In the genomic region with DNA sequence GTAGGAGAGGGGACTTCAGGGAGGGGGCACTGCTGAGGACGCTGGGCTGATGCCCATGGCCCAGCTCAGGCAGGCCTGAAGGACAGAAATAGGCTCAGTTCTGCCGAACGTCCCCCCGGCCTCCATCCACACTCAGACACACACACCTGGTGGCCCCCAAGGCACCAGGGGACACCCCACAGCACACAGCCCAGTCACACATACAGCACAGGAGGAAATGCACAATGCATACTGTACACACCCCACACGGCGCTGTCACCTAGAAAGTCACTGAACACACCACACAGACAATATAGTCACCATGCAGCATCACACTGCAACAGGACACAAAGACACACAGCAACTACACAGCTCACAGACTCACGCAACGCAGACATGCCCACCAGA, we compare ENCODE assay signal across 8 cellular contexts. TPM values are rescaled to one million over a fixed set of nuclear protein-coding genes. Genes with fewer than 3 reads are reported as not detected.
DNase-seq lines count a peak whose midpoint lies in the region; ATAC-seq and TF ChIP-seq lines count a peak whose summit lies in the region.
"Had no signal": no experiment of that assay in that cellular context is flagged by ENCODE, and none has a peak within 500 bp of the region (broad histone marks: within the 10 kb centered on the region; RNA-seq: fewer than 3 reads in every experiment).

No MANE protein-coding gene starts in this region.

- peak overlapping the region; percentile 95 for H3K27ac ChIP-seq in HCT116 (ENCODE audit: low read depth, low read length)
- peak overlapping the region; percentile 91 for H3K27ac ChIP-seq in SU-DHL-6 (ENCODE audit: low read depth, low read length)

- peaks cover 21% of the 10 kb centered on the region for H3F3A ChIP-seq in SU-DHL-6 (ENCODE audit: insufficient read depth)

- H3K9ac ChIP-seq in HCT116 (ENCODE audit: low read length) = peak overlapping the region; percentile 75
- H3K9ac ChIP-seq in SU-DHL-6 (ENCODE audit: low read length) = peak overlapping the region; percentile 95

- peak; percentile 24 for ATAC-seq in HCT116
- no peak for ATAC-seq in GM21786 (IDR thresholded peaks at IDR 0.05; ENCODE audit: unreplicated experiment)
- no peak for ATAC-seq in GM18870 (IDR thresholded peaks at IDR 0.05; ENCODE audit: unreplicated experiment)

- H3K9me2 ChIP-seq in HCT116 (ENCODE audit: insufficient read depth) = no peaks in the 10 kb centered on the region
- H3K9me2 ChIP-seq in SU-DHL-6 (replicated peaks; ENCODE audit: insufficient read depth, low read length) = no peaks in the 10 kb centered on the region

- DNase-seq in HCT116 (ENCODE audit: low read depth, low spot score) = no peak
- no peak for DNase-seq in epithelial cell of esophagus (ENCODE audit: low read depth)
- peak; percentile 32 for DNase-seq in stimulated activated CD4-positive, alpha-beta T cell treated with anti-CD3 and anti-CD28 coated beads, Interleukin-4, amount 100 ng/mL, for 1 hour
- no peak for DNase-seq in NK-92 treated with Interleukin-12 subunit alpha and Interleukin-12 subunit beta, amount 100 ng/mL, for 24 hours (lab: John Stamatoyannopoulos, UW)

- H3K9me3 ChIP-seq in HCT116 (ENCODE audit: control insufficient read depth in 1 of 2, insufficient read depth in 1 of 2, low read depth in 1 of 2, low read length in 2 of 2) = no peaks in the 10 kb centered on the region
- H3K9me3 ChIP-seq in SU-DHL-6 (ENCODE audit: insufficient read depth, low read length) = no peaks in the 10 kb centered on the region

- TF ChIP-seq CTCF in HCT116 (IDR thresholded peaks at IDR 0.05 in 2 of 3, conservative IDR thresholded peaks at IDR 0.05 in 1 of 3; ENCODE audit: borderline replicate concordance in 1 of 3, insufficient read depth in 1 of 3, low read depth in 2 of 3, low read length in 2 of 3) (no peak), SU-DHL-6 (IDR thresholded peaks at IDR 0.05; ENCODE audit: insufficient read depth, low read length, poor library complexity, severe bottlenecking) (no peak), epithelial cell of esophagus (IDR thresholded peaks at IDR 0.05; ENCODE audit: insufficient read depth, low read depth, low read length, missing control alignments) (no peak)

- intact Hi-C loops in HCT116 (cut with micrococcal nuclease) = no loop called here

- peak overlapping the region; percentile 95 for H3K4me2 ChIP-seq in HCT116 (ENCODE audit: low read length)
- peak overlapping the region; percentile 95 for H3K4me2 ChIP-seq in SU-DHL-6 (ENCODE audit: low read depth, low read length, poor library complexity, severe bottlenecking)

- RAD21 ChIA-PET in HCT116 (lab: Charles Lee; ENCODE audit: low non-redundant PET in 1 of 2, low total read pairs in 2 of 2, uncharacterized antibody in 2 of 2, unreplicated experiment in 2 of 2) = interaction anchor here in 1 of 2 experiments (1.9 kb wide), 1 partner anchor 16 kb away, joined by 5 read pairs; no protein-coding TSS in a partner anchor

- H3K4me3 ChIP-seq in HCT116 (replicated peaks in 1 of 2; ENCODE audit: low read depth in 1 of 2, low read length in 2 of 2) (peak overlapping the region; percentile 80 to 91), SU-DHL-6 (ENCODE audit: insufficient read depth, low read length, poor library complexity, severe bottlenecking) (peak overlapping the region; percentile 95), epithelial cell of esophagus (ENCODE audit: low read length) (peak overlapping the region; percentile 98)

- CTCF ChIA-PET in HCT116 (lab: Charles Lee) = interaction anchor here (0.7 to 2.2 kb wide), 5 partner anchors 10 to 49 kb away, joined by 3 to 13 read pairs (median 5); partner anchors contain the start of gene MAP3K6

- no peak for TF ChIP-seq POLR2A in HCT116 (IDR thresholded peaks at IDR 0.05; ENCODE audit: borderline replicate concordance, extremely low read depth, insufficient read depth, insufficient read length)

- peaks cover 31 to 68% of the 10 kb centered on the region in 2 experiments for H3K4me1 ChIP-seq in HCT116 (ENCODE audit: control insufficient read depth in 1 of 2, insufficient read depth in 2 of 2, low read length in 2 of 2)

- TF ChIP-seq RAD21 in HCT116 (IDR thresholded peaks at IDR 0.05; ENCODE audit: low read depth) = no peak

- no peak overlapping the region for H2AFZ ChIP-seq in HCT116 (ENCODE audit: low read depth, low read length, poor library complexity, severe bottlenecking)
- peak overlapping the region; percentile 65 for H2AFZ ChIP-seq in SU-DHL-6 (ENCODE audit: low read depth, low read length, severe bottlenecking)

- TSS peak; percentile 85 for BruUV-seq in HCT116 (replicated peaks; lab: Mats Ljungman, UMichigan)

- no peaks in the 10 kb centered on the region for H3K36me3 ChIP-seq in HCT116 (ENCODE audit: control insufficient read depth in 1 of 2, insufficient read depth in 2 of 2, low read length in 2 of 2)
- no peaks in the 10 kb centered on the region for H3K36me3 ChIP-seq in SU-DHL-6 (ENCODE audit: low read length)

- no peaks in the 10 kb centered on the region for H4K20me1 ChIP-seq in HCT116 (ENCODE audit: insufficient read depth)
- no peaks in the 10 kb centered on the region for H4K20me1 ChIP-seq in SU-DHL-6 (ENCODE audit: low read depth, low read length)

- no peaks in the 10 kb centered on the region for H3K27me3 ChIP-seq in HCT116 (ENCODE audit: insufficient read depth, low read length)
- H3K27me3 ChIP-seq in SU-DHL-6 (ENCODE audit: low read length) = no peaks in the 10 kb centered on the region

- H3K79me2 ChIP-seq in HCT116 (ENCODE audit: insufficient read depth, low read length) = peaks cover 21% of the 10 kb centered on the region; the same call in 1 of the 2 replicates
- peaks cover 5% of the 10 kb centered on the region; the same call in 1 of the 2 replicates for H3K79me2 ChIP-seq in SU-DHL-6 (ENCODE audit: insufficient read depth, low read length)

- POLR2A ChIA-PET in HCT116 (lab: Charles Lee) = interaction anchor here (0.6 to 2.8 kb wide), 6 partner anchors 8 to 227 kb away, joined by 3 to 10 read pairs (median 4); no protein-coding TSS in a partner anchor

TF ChIP-seq in HCT116, 20 proteins besides CTCF, POLR2A, EP300 and RAD21 (continues in another document):
- TF ChIP-seq POLR2AphosphoS5 (IDR thresholded peaks at IDR 0.05; ENCODE audit: low read depth, low read length) = no peak
- no peak for TF ChIP-seq JUND (IDR thresholded peaks at IDR 0.05)
- TF ChIP-seq SRF (IDR thresholded peaks at IDR 0.05; ENCODE audit: low read depth) = no peak
- TF ChIP-seq YY1 (IDR thresholded peaks at IDR 0.05; ENCODE audit: extremely low read depth, insufficient replicate concordance, low read depth, low read length) = no peak
- TF ChIP-seq, protein P1, sequence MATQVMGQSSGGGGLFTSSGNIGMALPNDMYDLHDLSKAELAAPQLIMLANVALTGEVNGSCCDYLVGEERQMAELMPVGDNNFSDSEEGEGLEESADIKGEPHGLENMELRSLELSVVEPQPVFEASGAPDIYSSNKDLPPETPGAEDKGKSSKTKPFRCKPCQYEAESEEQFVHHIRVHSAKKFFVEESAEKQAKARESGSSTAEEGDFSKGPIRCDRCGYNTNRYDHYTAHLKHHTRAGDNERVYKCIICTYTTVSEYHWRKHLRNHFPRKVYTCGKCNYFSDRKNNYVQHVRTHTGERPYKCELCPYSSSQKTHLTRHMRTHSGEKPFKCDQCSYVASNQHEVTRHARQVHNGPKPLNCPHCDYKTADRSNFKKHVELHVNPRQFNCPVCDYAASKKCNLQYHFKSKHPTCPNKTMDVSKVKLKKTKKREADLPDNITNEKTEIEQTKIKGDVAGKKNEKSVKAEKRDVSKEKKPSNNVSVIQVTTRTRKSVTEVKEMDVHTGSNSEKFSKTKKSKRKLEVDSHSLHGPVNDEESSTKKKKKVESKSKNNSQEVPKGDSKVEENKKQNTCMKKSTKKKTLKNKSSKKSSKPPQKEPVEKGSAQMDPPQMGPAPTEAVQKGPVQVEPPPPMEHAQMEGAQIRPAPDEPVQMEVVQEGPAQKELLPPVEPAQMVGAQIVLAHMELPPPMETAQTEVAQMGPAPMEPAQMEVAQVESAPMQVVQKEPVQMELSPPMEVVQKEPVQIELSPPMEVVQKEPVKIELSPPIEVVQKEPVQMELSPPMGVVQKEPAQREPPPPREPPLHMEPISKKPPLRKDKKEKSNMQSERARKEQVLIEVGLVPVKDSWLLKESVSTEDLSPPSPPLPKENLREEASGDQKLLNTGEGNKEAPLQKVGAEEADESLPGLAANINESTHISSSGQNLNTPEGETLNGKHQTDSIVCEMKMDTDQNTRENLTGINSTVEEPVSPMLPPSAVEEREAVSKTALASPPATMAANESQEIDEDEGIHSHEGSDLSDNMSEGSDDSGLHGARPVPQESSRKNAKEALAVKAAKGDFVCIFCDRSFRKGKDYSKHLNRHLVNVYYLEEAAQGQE (IDR thresholded peaks at IDR 0.05; ENCODE audit: low read depth) = no peak
- no peak for TF ChIP-seq SP1 (IDR thresholded peaks at IDR 0.05; ENCODE audit: low read depth)
- TF ChIP-seq SIN3A (IDR thresholded peaks at IDR 0.05; ENCODE audit: low read depth) = no peak
- no peak for TF ChIP-seq ZBTB33 (IDR thresholded peaks at IDR 0.05; ENCODE audit: extremely low read depth, insufficient replicate concordance, low read length)
- no peak for TF ChIP-seq ELF1 (IDR thresholded peaks at IDR 0.05; ENCODE audit: borderline replicate concordance, low read depth)
- no peak for TF ChIP-seq EGR1 (IDR thresholded peaks at IDR 0.05; ENCODE audit: low read depth)
- TF ChIP-seq, protein P2, sequence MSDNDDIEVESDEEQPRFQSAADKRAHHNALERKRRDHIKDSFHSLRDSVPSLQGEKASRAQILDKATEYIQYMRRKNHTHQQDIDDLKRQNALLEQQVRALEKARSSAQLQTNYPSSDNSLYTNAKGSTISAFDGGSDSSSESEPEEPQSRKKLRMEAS (IDR thresholded peaks at IDR 0.05) = no peak
- TF ChIP-seq CBX3 (IDR thresholded peaks at IDR 0.05; ENCODE audit: low read depth) = no peak

RNA-seq across cellular contexts. Expression of gene SYTL1, which starts 0.6 kb away (rescaled TPM):
- total RNA-seq in HCT116 (2021; ENCODE audit: unreplicated experiment) = 75.9 TPM
- 85.9 and 88.7 TPM in 2 replicates for polyA plus RNA-seq in HCT116 (2012)
- total RNA-seq: SK-MEL-5 had no signal

RNA-seq across cellular contexts. Expression of gene TMEM222, which starts 20.4 kb away (rescaled TPM):
- 32.8 TPM for total RNA-seq in HCT116 (2021; ENCODE audit: unreplicated experiment)
- 41.1 and 41.2 TPM in 2 replicates for polyA plus RNA-seq in HCT116 (2012)

RNA-seq across cellular contexts. Expression of gene MAP3K6, which starts 24.4 kb away (rescaled TPM):
- total RNA-seq in HCT116 (2021; ENCODE audit: unreplicated experiment) = 30.2 TPM
- 26.8 and 30.2 TPM in 2 replicates for polyA plus RNA-seq in HCT116 (2012)

RNA-seq across cellular contexts. Expression of gene FCN3, which starts 32.2 kb away (rescaled TPM):
- total RNA-seq in HCT116 (2021; ENCODE audit: unreplicated experiment) = 1.2 TPM
- polyA plus RNA-seq in HCT116 (2012) = 0.39 and 0.64 TPM in 2 replicates
- total RNA-seq: SK-MEL-5 had no signal

RNA-seq across cellular contexts. Expression of gene CD164L2, which starts 40.7 kb away (rescaled TPM):
- total RNA-seq in HCT116 (2021; ENCODE audit: unreplicated experiment) = 11.6 TPM
- polyA plus RNA-seq in HCT116 (2012) = 10.4 and 13.0 TPM in 2 replicates
- total RNA-seq: SK-MEL-5 had no signal
